22 cellular contexts compared by ENCODE assay signal in genomic region chr5:39203951-39204350, GRCh38. TPM values are rescaled to one million over a fixed set of nuclear protein-coding genes. Genes with fewer than 3 reads are reported as not detected.
DNase-seq lines count a peak whose midpoint lies in the region; ATAC-seq and TF ChIP-seq lines count a peak whose summit lies in the region.
"Had no signal": no experiment of that assay in that cellular context is flagged by ENCODE, and none has a peak within 500 bp of the region (broad histone marks: within the 10 kb centered on the region; RNA-seq: fewer than 3 reads in every experiment).

No MANE protein-coding gene starts in this region.

- H3K4me1 Mint-ChIP-seq in activated naive CD4-positive, alpha-beta T cell treated with anti-CD3 and anti-CD28 coated beads, Interleukin-2, amount 10 ng/mL, durations not matched to agents 7 days and 5 days = peaks cover 51% of the 10 kb centered on the region
- peaks cover 53% of the 10 kb centered on the region for H3K4me1 Mint-ChIP-seq in activated CD8-positive, alpha-beta T cell treated with anti-CD3 and anti-CD28 coated beads, Interleukin-2, amount 10 ng/mL, durations not matched to agents 7 days and 5 days (ENCODE audit: low read depth)
- H3K4me1 Mint-ChIP-seq: brain had no signal

- in situ Hi-C loops in transverse colon (cut with MboI; ENCODE audit: low pct_ligation_motif_present in 1 of 4, low pct_unique_long_range_greater_than_20kb in 1 of 4, low sequenced_read_pairs in 3 of 4) = no loop called here
- in situ Hi-C loops in G401 (cut with HindIII; ENCODE audit: low sequenced_read_pairs) = no loop called here
- in situ Hi-C loops in brain microvascular endothelial cell (cut with HindIII; ENCODE audit: low pct_ligation_motif_present, low sequenced_read_pairs) = no loop called here

- DNase-seq in activated naive CD4-positive, alpha-beta T cell treated with anti-CD3 and anti-CD28 coated beads, Interleukin-2, amount 10 ng/mL, durations not matched to agents 7 days and 5 days = no peak
- no peak for DNase-seq in activated naive CD4-positive, alpha-beta T cell (lab: John Stamatoyannopoulos, UW)
- no peak for DNase-seq in activated CD8-positive, alpha-beta T cell treated with anti-CD3 and anti-CD28 coated beads, Interleukin-2, amount 10 ng/mL, durations not matched to agents 7 days and 5 days
- DNase-seq in lower lobe of right lung = no peak
- no peak for DNase-seq in transverse colon
- no peak for DNase-seq in G401 (ENCODE audit: low spot score)
- no peak for DNase-seq in brain microvascular endothelial cell
- DNase-seq: activated CD8-positive, alpha-beta memory T cell treated with anti-CD3 and anti-CD28 coated beads for 24 hours; erythroblast; H7; left cardiac atrium; MV-4-11; NCI-H187 treated with DMSO at 0.1 percent for 48 hours; NK-92 treated with Interleukin-12 subunit alpha and Interleukin-12 subunit beta, amount 100 ng/mL, for 24 hours; nucleus accumbens; RPMI8226 had no signal

- H3K4me3 ChIP-seq in lower lobe of right lung (no peak overlapping the region), transverse colon (no peak overlapping the region), brain microvascular endothelial cell (ENCODE audit: low read depth, low read length) (no peak overlapping the region)
- H3K4me3 ChIP-seq: gastroesophageal sphincter, right atrium auricular region had no signal

- H3K4me1 ChIP-seq in lower lobe of right lung = peaks cover 6% of the 10 kb centered on the region
- H3K4me1 ChIP-seq in transverse colon = no peaks in the 10 kb centered on the region
- H3K4me1 ChIP-seq: gastroesophageal sphincter, right atrium auricular region had no signal

- WGBS in transverse colon (ENCODE audit: low coverage in 1 of 2), 2 donors = 84% methylated on average over 1 of the region's 1 CpG; no CpG with 5 or more reads in 1 of the 2 donors

- H3K9me3 ChIP-seq in lower lobe of right lung (no peaks in the 10 kb centered on the region), transverse colon (no peaks in the 10 kb centered on the region)
- H3K9me3 ChIP-seq: gastroesophageal sphincter, right atrium auricular region had no signal

- TF ChIP-seq CTCF in lower lobe of right lung (IDR thresholded peaks at IDR 0.05) = no peak
- no peak for TF ChIP-seq CTCF in transverse colon (IDR thresholded peaks at IDR 0.05)
- TF ChIP-seq CTCF in brain microvascular endothelial cell (IDR thresholded peaks at IDR 0.05; ENCODE audit: low read depth, low read length, missing control alignments) = no peak

- CTCF ChIA-PET in activated naive CD4-positive, alpha-beta T cell treated with anti-CD3 and anti-CD28 coated beads, Interleukin-2, amount 10 ng/mL, durations not matched to agents 7 days and 5 days (lab: Charles Lee) = no interaction called here
- CTCF ChIA-PET in activated CD8-positive, alpha-beta T cell treated with anti-CD3 and anti-CD28 coated beads, Interleukin-2, amount 10 ng/mL, durations not matched to agents 7 days and 5 days (lab: Charles Lee) = interaction anchor here (7.8 kb wide), 1 partner anchor 14 kb away, joined by 175 read pairs; the partner anchor contains the start of gene FYB1

- peak overlapping the region; percentile 94 for H3K27ac Mint-ChIP-seq in activated naive CD4-positive, alpha-beta T cell treated with anti-CD3 and anti-CD28 coated beads, Interleukin-2, amount 10 ng/mL, durations not matched to agents 7 days and 5 days
- peak overlapping the region; percentile 86 for H3K27ac Mint-ChIP-seq in activated CD8-positive, alpha-beta T cell treated with anti-CD3 and anti-CD28 coated beads, Interleukin-2, amount 10 ng/mL, durations not matched to agents 7 days and 5 days
- H3K27ac Mint-ChIP-seq: brain had no signal

- peak overlapping the region; percentile 12 for H3K27ac ChIP-seq in lower lobe of right lung
- peak overlapping the region; percentile 4 to 37 (median 16) for H3K27ac ChIP-seq in transverse colon
- no peak overlapping the region for H3K27ac ChIP-seq in brain microvascular endothelial cell
- H3K27ac ChIP-seq: gastroesophageal sphincter, right atrium auricular region had no signal

- H3K27me3 ChIP-seq in lower lobe of right lung (ENCODE audit: low read depth) (no peaks in the 10 kb centered on the region), transverse colon (no peaks in the 10 kb centered on the region), brain microvascular endothelial cell (replicated peaks) (no peaks in the 10 kb centered on the region)
- H3K27me3 ChIP-seq: gastroesophageal sphincter, right atrium auricular region had no signal

- ATAC-seq in activated CD8-positive, alpha-beta T cell treated with anti-CD3 and anti-CD28 coated beads, Interleukin-2, amount 10 ng/mL, durations not matched to agents 7 days and 5 days = no peak
- ATAC-seq in lower lobe of right lung (no peak), HG03175 (IDR thresholded peaks at IDR 0.05; ENCODE audit: unreplicated experiment) (no peak)
- ATAC-seq: gastroesophageal sphincter, left cardiac atrium had no signal

- no peak for TF ChIP-seq EP300 in transverse colon (IDR thresholded peaks at IDR 0.05; ENCODE audit: low read depth)

- H3K36me3 ChIP-seq in lower lobe of right lung = no peaks in the 10 kb centered on the region
- no peaks in the 10 kb centered on the region for H3K36me3 ChIP-seq in transverse colon
- H3K36me3 ChIP-seq in brain microvascular endothelial cell (replicated peaks) = no peaks in the 10 kb centered on the region
- H3K36me3 ChIP-seq: gastroesophageal sphincter, right atrium auricular region had no signal

- POLR2A ChIA-PET in activated CD8-positive, alpha-beta T cell treated with anti-CD3 and anti-CD28 coated beads, Interleukin-2, amount 10 ng/mL, durations not matched to agents 7 days and 5 days (lab: Charles Lee) = interaction anchor here (1.3 to 6.0 kb wide), 3 partner anchors 7 to 13 kb away, joined by 5 to 84 read pairs (median 18); no protein-coding TSS in a partner anchor

- peak overlapping the region; percentile 88 for H3K4me3 Mint-ChIP-seq in activated naive CD4-positive, alpha-beta T cell treated with anti-CD3 and anti-CD28 coated beads, Interleukin-2, amount 10 ng/mL, durations not matched to agents 7 days and 5 days
- peak overlapping the region; percentile 86 for H3K4me3 Mint-ChIP-seq in activated CD8-positive, alpha-beta T cell treated with anti-CD3 and anti-CD28 coated beads, Interleukin-2, amount 10 ng/mL, durations not matched to agents 7 days and 5 days
- H3K4me3 Mint-ChIP-seq: brain, mesothelial cell of epicardium had no signal

- no peak for TF ChIP-seq POLR2A in transverse colon (IDR thresholded peaks at IDR 0.05)

- H3K36me3 Mint-ChIP-seq in activated naive CD4-positive, alpha-beta T cell treated with anti-CD3 and anti-CD28 coated beads, Interleukin-2, amount 10 ng/mL, durations not matched to agents 7 days and 5 days = peaks cover 28% of the 10 kb centered on the region
- peaks cover 28% of the 10 kb centered on the region for H3K36me3 Mint-ChIP-seq in activated CD8-positive, alpha-beta T cell treated with anti-CD3 and anti-CD28 coated beads, Interleukin-2, amount 10 ng/mL, durations not matched to agents 7 days and 5 days (ENCODE audit: low read depth)
- H3K36me3 Mint-ChIP-seq: brain, mesothelial cell of epicardium had no signal

- H3K27me3 Mint-ChIP-seq in activated naive CD4-positive, alpha-beta T cell treated with anti-CD3 and anti-CD28 coated beads, Interleukin-2, amount 10 ng/mL, durations not matched to agents 7 days and 5 days = no peaks in the 10 kb centered on the region
- no peaks in the 10 kb centered on the region for H3K27me3 Mint-ChIP-seq in activated CD8-positive, alpha-beta T cell treated with anti-CD3 and anti-CD28 coated beads, Interleukin-2, amount 10 ng/mL, durations not matched to agents 7 days and 5 days (ENCODE audit: low read depth)
- H3K27me3 Mint-ChIP-seq: brain had no signal

- no peaks in the 10 kb centered on the region for H3K9me3 Mint-ChIP-seq in activated naive CD4-positive, alpha-beta T cell treated with anti-CD3 and anti-CD28 coated beads, Interleukin-2, amount 10 ng/mL, durations not matched to agents 7 days and 5 days
- no peaks in the 10 kb centered on the region for H3K9me3 Mint-ChIP-seq in activated CD8-positive, alpha-beta T cell treated with anti-CD3 and anti-CD28 coated beads, Interleukin-2, amount 10 ng/mL, durations not matched to agents 7 days and 5 days (ENCODE audit: insufficient read depth)
- H3K9me3 Mint-ChIP-seq: brain, mesothelial cell of epicardium had no signal

- intact Hi-C loops in lower lobe of right lung (cut with DNase I) = no loop called here
- intact Hi-C loops in transverse colon (cut with DNase I; ENCODE audit: low total_unique reads) = no loop called here

RNA-seq across cellular contexts. Expression of gene FYB1, which starts 15.4 kb away (rescaled TPM):
- total RNA-seq in activated CD8-positive, alpha-beta T cell treated with anti-CD3 and anti-CD28 coated beads, Interleukin-2, amount 10 ng/mL, durations not matched to agents 7 days and 5 days = 100 to 1,000 TPM; 198 to 215 TPM
- 51.0 TPM for total RNA-seq in lower lobe of right lung
- total RNA-seq in transverse colon = 10 to 100 TPM in 2 of 4 donors, 1 to 10 TPM in 2; 6.4 to 38.5 (median 17.5) TPM
- not detected in 2 replicates for total RNA-seq in G401 (2014; rRNA removed; shearing (Covaris generic))
- total RNA-seq: dermis microvascular lymphatic vessel endothelial cell, H7 had no signal
